21 cellular contexts compared by ENCODE assay signal in the genomic region with DNA sequence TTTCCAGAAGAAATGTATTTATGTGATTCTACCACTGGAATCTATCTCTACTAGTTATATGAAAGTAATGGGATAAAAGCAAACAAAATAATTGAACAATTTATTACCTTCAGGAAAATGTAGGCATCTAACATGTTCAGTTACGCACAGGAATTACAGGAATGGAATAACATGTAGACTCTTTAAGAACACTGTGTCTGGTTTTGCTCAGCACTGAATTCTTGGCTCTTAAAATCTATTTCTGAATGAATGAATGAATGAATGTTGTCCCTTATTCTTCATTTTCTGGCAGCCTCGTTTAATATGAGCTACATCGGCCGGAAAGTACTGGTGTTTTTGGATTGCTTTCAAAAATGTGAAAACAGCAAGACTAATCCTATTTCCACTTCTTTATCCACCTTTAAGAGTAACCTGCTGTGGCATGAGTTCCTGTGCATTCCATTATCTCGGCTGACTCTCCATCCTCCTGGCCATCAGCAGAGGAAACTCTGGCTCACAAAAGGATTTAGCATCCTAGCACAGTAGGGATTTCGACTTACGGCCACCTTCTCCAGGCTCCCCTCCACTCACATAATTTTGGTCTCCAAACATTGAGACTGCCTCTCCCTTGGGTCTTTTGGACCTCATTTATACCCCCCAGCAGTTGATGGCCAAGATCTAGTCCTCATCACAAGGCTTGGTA.
DNase-seq lines count a peak whose midpoint lies in the region; ATAC-seq and TF ChIP-seq lines count a peak whose summit lies in the region.
"Had no signal": no experiment of that assay in that cellular context is flagged by ENCODE, and none has a peak within 500 bp of the region (broad histone marks: within the 10 kb centered on the region; RNA-seq: fewer than 3 reads in every experiment).

No MANE protein-coding gene starts in this region.

- peaks cover 89% of the 10 kb centered on the region for H3K4me1 Mint-ChIP-seq in activated CD4-positive, alpha-beta T cell treated with anti-CD3 and anti-CD28 coated beads for 36 hours
- peaks cover 49% of the 10 kb centered on the region for H3K4me1 Mint-ChIP-seq in activated CD4-positive, alpha-beta T cell treated with anti-CD3 and anti-CD28 coated beads, Interleukin-2, amount 10 ng/mL, durations not matched to agents 24 days and 14 days
- peaks cover 62 to 71% of the 10 kb centered on the region in 2 donors for H3K4me1 Mint-ChIP-seq in effector memory CD8-positive, alpha-beta T cell (ENCODE audit: low read depth in 2 of 2)

- H3K27ac Mint-ChIP-seq in activated CD4-positive, alpha-beta T cell treated with anti-CD3 and anti-CD28 coated beads for 36 hours: peak overlapping the region; percentile 72
- no peak overlapping the region for H3K27ac Mint-ChIP-seq in activated CD4-positive, alpha-beta T cell treated with anti-CD3 and anti-CD28 coated beads, Interleukin-2, amount 10 ng/mL, durations not matched to agents 24 days and 14 days
- H3K27ac Mint-ChIP-seq in effector memory CD8-positive, alpha-beta T cell: peak overlapping the region; percentile 93 to 96
- H3K27ac Mint-ChIP-seq: activated CD4-positive, alpha-beta memory T cell treated with anti-CD3 and anti-CD28 coated beads for 36 hours; activated T-helper 2 cell treated with anti-CD3 and anti-CD28 coated beads, Interferon-gamma antibody, Interleukin-2, Interleukin-4, amounts not matched to agents 10 μg/mL and 5 μg/mL and 100 μg/mL, durations not matched to agents 14 hours and 24 hours and 36 hours had no signal

- H3K4me3 ChIP-seq in NT2/D1 (ENCODE audit: insufficient read length, low read depth) (no peak overlapping the region), prostate gland (no peak overlapping the region)
- H3K4me3 ChIP-seq: lower lobe of right lung, Peyer's patch, psoas muscle, spleen, transverse colon had no signal

- WGBS in prostate gland: 48% methylated on average over 7 of the region's 7 CpGs

- CTCF ChIA-PET in activated CD4-positive, alpha-beta T cell treated with anti-CD3 and anti-CD28 coated beads for 36 hours (lab: Charles Lee): interaction anchor here (0.7 to 0.9 kb wide), 4 partner anchors 9 to 93 kb away, joined by 3 read pairs; no protein-coding TSS in a partner anchor

- ATAC-seq in activated CD4-positive, alpha-beta T cell treated with anti-CD3 and anti-CD28 coated beads for 36 hours: no peak
- no peak for ATAC-seq in effector memory CD8-positive, alpha-beta T cell (replicated peaks)
- no peak for ATAC-seq in HG03442 (IDR thresholded peaks at IDR 0.05; ENCODE audit: unreplicated experiment)
- ATAC-seq: lower lobe of right lung, psoas muscle had no signal

- DNase-seq in activated CD4-positive, alpha-beta T cell treated with anti-CD3 and anti-CD28 coated beads for 36 hours: no peak
- no peak for DNase-seq in activated CD4-positive, alpha-beta T cell treated with anti-CD3 and anti-CD28 coated beads, Interleukin-2, amount 10 ng/mL, durations not matched to agents 24 days and 14 days
- peak; percentile 6 for DNase-seq in NT2/D1 (ENCODE audit: low read depth, low spot score)
- DNase-seq in effector memory CD8-positive, alpha-beta T cell: no peak
- peak; percentile 37 for DNase-seq in prostate gland (ENCODE audit: low spot score)
- no peak for DNase-seq in NCI-H1930 (lab: John Stamatoyannopoulos, UW)
- DNase-seq in NCI-H82 (lab: John Stamatoyannopoulos, UW): no peak
- DNase-seq: 8988T; activated CD4-positive, alpha-beta memory T cell treated with anti-CD3 and anti-CD28 coated beads for 36 hours; DMS79; head of caudate nucleus; lower lobe of right lung; NCI-H2171; Peyer's patch; psoas muscle; spleen; transverse colon had no signal

- H3K36me3 Mint-ChIP-seq in activated CD4-positive, alpha-beta T cell treated with anti-CD3 and anti-CD28 coated beads for 36 hours (ENCODE audit: low read depth): peaks cover 13% of the 10 kb centered on the region
- H3K36me3 Mint-ChIP-seq in activated CD4-positive, alpha-beta T cell treated with anti-CD3 and anti-CD28 coated beads, Interleukin-2, amount 10 ng/mL, durations not matched to agents 24 days and 14 days (ENCODE audit: low read depth): peaks cover 12% of the 10 kb centered on the region
- peaks cover 9% of the 10 kb centered on the region for H3K36me3 Mint-ChIP-seq in effector memory CD8-positive, alpha-beta T cell (ENCODE audit: insufficient read depth)
- H3K36me3 Mint-ChIP-seq: activated CD4-positive, alpha-beta memory T cell treated with anti-CD3 and anti-CD28 coated beads for 36 hours had no signal

- intact Hi-C loops in activated CD4-positive, alpha-beta T cell treated with anti-CD3 and anti-CD28 coated beads for 36 hours (cut with DNase I, micrococcal nuclease): no loop called here
- intact Hi-C loops in activated CD4-positive, alpha-beta T cell treated with anti-CD3 and anti-CD28 coated beads, Interleukin-2, amount 10 ng/mL, durations not matched to agents 24 days and 14 days (cut with micrococcal nuclease): no loop called here
- intact Hi-C loops in prostate gland (cut with DNase I): no loop called here

- H3K4me3 Mint-ChIP-seq in activated CD4-positive, alpha-beta T cell treated with anti-CD3 and anti-CD28 coated beads for 36 hours: no peak overlapping the region
- no peak overlapping the region for H3K4me3 Mint-ChIP-seq in activated CD4-positive, alpha-beta T cell treated with anti-CD3 and anti-CD28 coated beads, Interleukin-2, amount 10 ng/mL, durations not matched to agents 24 days and 14 days
- peak overlapping the region; percentile 27 to 66 for H3K4me3 Mint-ChIP-seq in effector memory CD8-positive, alpha-beta T cell
- H3K4me3 Mint-ChIP-seq: activated CD4-positive, alpha-beta memory T cell treated with anti-CD3 and anti-CD28 coated beads for 36 hours had no signal

- H3K36me3 ChIP-seq in NT2/D1 (ENCODE audit: insufficient read depth, insufficient read length, low read length) (no peaks in the 10 kb centered on the region), prostate gland (no peaks in the 10 kb centered on the region)
- H3K36me3 ChIP-seq: lower lobe of right lung, Peyer's patch, spleen, transverse colon had no signal

- no peak overlapping the region for H3K9ac ChIP-seq in NT2/D1 (ENCODE audit: insufficient read length, low read depth)
- H3K9ac ChIP-seq: KMS-11 had no signal

- H3K27me3 ChIP-seq in NT2/D1 (ENCODE audit: insufficient read depth, insufficient read length) (no peaks in the 10 kb centered on the region), prostate gland (replicated peaks; ENCODE audit: insufficient read depth) (no peaks in the 10 kb centered on the region)
- H3K27me3 ChIP-seq: Peyer's patch, spleen, transverse colon had no signal

- H3K9me3 ChIP-seq in NT2/D1 (ENCODE audit: insufficient read depth, low read length): no peaks in the 10 kb centered on the region
- no peaks in the 10 kb centered on the region for H3K9me3 ChIP-seq in prostate gland
- H3K9me3 ChIP-seq: lower lobe of right lung, Peyer's patch, psoas muscle, spleen, transverse colon had no signal

- TF ChIP-seq POLR2A in prostate gland (IDR thresholded peaks at IDR 0.05): no peak

- H3K9me3 Mint-ChIP-seq in activated CD4-positive, alpha-beta T cell treated with anti-CD3 and anti-CD28 coated beads for 36 hours (ENCODE audit: low read depth): no peaks in the 10 kb centered on the region
- H3K9me3 Mint-ChIP-seq in activated CD4-positive, alpha-beta T cell treated with anti-CD3 and anti-CD28 coated beads, Interleukin-2, amount 10 ng/mL, durations not matched to agents 24 days and 14 days: no peaks in the 10 kb centered on the region
- no peaks in the 10 kb centered on the region for H3K9me3 Mint-ChIP-seq in effector memory CD8-positive, alpha-beta T cell
- H3K9me3 Mint-ChIP-seq: activated CD4-positive, alpha-beta memory T cell treated with anti-CD3 and anti-CD28 coated beads for 36 hours; activated T-helper 2 cell treated with anti-CD3 and anti-CD28 coated beads, Interferon-gamma antibody, Interleukin-2, Interleukin-4, amounts not matched to agents 10 μg/mL and 5 μg/mL and 100 μg/mL, durations not matched to agents 14 hours and 24 hours and 36 hours had no signal

- POLR2A ChIA-PET in activated CD4-positive, alpha-beta T cell treated with anti-CD3 and anti-CD28 coated beads for 36 hours (lab: Charles Lee): interaction anchor here (0.6 kb wide), 1 partner anchor 20 kb away, joined by 3 read pairs; no protein-coding TSS in a partner anchor

- no peak for TF ChIP-seq CTCF in prostate gland (IDR thresholded peaks at IDR 0.05)

- H3K4me1 ChIP-seq in NT2/D1 (ENCODE audit: insufficient read depth, insufficient read length) (no peaks in the 10 kb centered on the region), prostate gland (replicated peaks) (no peaks in the 10 kb centered on the region)
- H3K4me1 ChIP-seq: psoas muscle had no signal

- H3K27me3 Mint-ChIP-seq in activated CD4-positive, alpha-beta T cell treated with anti-CD3 and anti-CD28 coated beads for 36 hours: no peaks in the 10 kb centered on the region
- no peaks in the 10 kb centered on the region for H3K27me3 Mint-ChIP-seq in activated CD4-positive, alpha-beta T cell treated with anti-CD3 and anti-CD28 coated beads, Interleukin-2, amount 10 ng/mL, durations not matched to agents 24 days and 14 days
- H3K27me3 Mint-ChIP-seq in effector memory CD8-positive, alpha-beta T cell: no peaks in the 10 kb centered on the region
- H3K27me3 Mint-ChIP-seq: activated CD4-positive, alpha-beta memory T cell treated with anti-CD3 and anti-CD28 coated beads for 36 hours had no signal

- no peak overlapping the region for H3K27ac ChIP-seq in prostate gland
- H3K27ac ChIP-seq: C4-2B, KMS-11, lower lobe of right lung, psoas muscle, transverse colon had no signal

Comparison
In these comparisons a context has a peak if more than half of its experiments do, and no peak if none do; other contexts are left out.
1. DNase-seq: peak in NT2/D1 (single experiment) and prostate gland (single experiment); none in activated CD4-positive, alpha-beta T cell treated with anti-CD3 and anti-CD28 coated beads for 36 hours (single experiment), activated CD4-positive, alpha-beta T cell treated with anti-CD3 and anti-CD28 coated beads, Interleukin-2, amount 10 ng/mL, durations not matched to agents 24 days and 14 days (single experiment), effector memory CD8-positive, alpha-beta T cell (0 of 3), NCI-H1930 (0 of 2) and NCI-H82 (single experiment).
2. H3K4me3 Mint-ChIP-seq: peak in effector memory CD8-positive, alpha-beta T cell (2 of 2); none in activated CD4-positive, alpha-beta T cell treated with anti-CD3 and anti-CD28 coated beads for 36 hours (single experiment) and activated CD4-positive, alpha-beta T cell treated with anti-CD3 and anti-CD28 coated beads, Interleukin-2, amount 10 ng/mL, durations not matched to agents 24 days and 14 days (single experiment).